In genomic region chr17:47649972-47650524, GRCh38 we compare ENCODE assay signal across 8 cellular contexts. TPM values are rescaled to one million over a fixed set of nuclear protein-coding genes. Genes with fewer than 3 reads are reported as not detected.
DNase-seq lines count a peak whose midpoint lies in the region; ATAC-seq and TF ChIP-seq lines count a peak whose summit lies in the region.

No MANE protein-coding gene starts in this region.

- ATAC-seq in GM21526 (IDR thresholded peaks at IDR 0.05; ENCODE audit: low FRiP score, unreplicated experiment) (peak; percentile 0), HG02938 (IDR thresholded peaks at IDR 0.05; ENCODE audit: unreplicated experiment) (no peak)

- H3K4me3 ChIP-seq in AG04450 (ENCODE audit: low read depth, low read length) (peak overlapping the region; percentile 79), SJCRH30 (peak overlapping the region; percentile 92), colonic mucosa (peak overlapping the region; percentile 71), muscle layer of duodenum (ENCODE audit: low read depth in 1 of 2, low read length in 2 of 2) (peak overlapping the region; percentile 39 to 84)

- H3K27me3 ChIP-seq in AG04450 (ENCODE audit: control insufficient read depth, insufficient read depth, low read length): no peaks in the 10 kb centered on the region
- H3K27me3 ChIP-seq in SJCRH30: no peaks in the 10 kb centered on the region
- H3K27me3 ChIP-seq in colonic mucosa: no peaks in the 10 kb centered on the region
- H3K27me3 ChIP-seq in muscle layer of duodenum (ENCODE audit: low read depth, low read length): no peaks in the 10 kb centered on the region

- DNase-seq in AG04450 (ENCODE audit: low read depth, low spot score) (no peak), SJCRH30 (no peak), colonic mucosa (no peak), HCEC 1CT (no peak), mesenteric fat pad (ENCODE audit: low spot score) (no peak)

- H3K9ac ChIP-seq in colonic mucosa (ENCODE audit: low read depth in 2 of 2, low read length in 2 of 2): peak overlapping the region; percentile 71 to 83

- CTCF ChIA-PET in AG04450 (lab: Charles Lee): interaction anchor here (1.3 to 2.4 kb wide), 4 partner anchors 13 to 34 kb away, joined by 5 to 9 read pairs (median 6); no protein-coding TSS in a partner anchor

- H3K9me3 ChIP-seq in AG04450 (ENCODE audit: control insufficient read depth, insufficient read depth, low read length): no peaks in the 10 kb centered on the region
- H3K9me3 ChIP-seq in SJCRH30 (replicated peaks): no peaks in the 10 kb centered on the region
- H3K9me3 ChIP-seq in colonic mucosa: no peaks in the 10 kb centered on the region
- no peaks in the 10 kb centered on the region for H3K9me3 ChIP-seq in muscle layer of duodenum (ENCODE audit: control insufficient read depth in 1 of 2, low read length in 2 of 2)

- TF ChIP-seq CTCF in AG04450 (IDR thresholded peaks at IDR 0.05; ENCODE audit: low read depth, low read length) (no peak), colonic mucosa (IDR thresholded peaks at IDR 0.05) (no peak)

- H3K36me3 ChIP-seq in SJCRH30: peaks cover 44% of the 10 kb centered on the region
- peaks cover 4% of the 10 kb centered on the region for H3K36me3 ChIP-seq in colonic mucosa
- peaks cover 21 to 27% of the 10 kb centered on the region in 2 donors for H3K36me3 ChIP-seq in muscle layer of duodenum (ENCODE audit: control insufficient read depth in 1 of 2, insufficient read depth in 2 of 2, low read length in 2 of 2)

- H3K27ac ChIP-seq in AG04450 (ENCODE audit: low read depth, low read length): peak overlapping the region; percentile 39
- peak overlapping the region; percentile 70 for H3K27ac ChIP-seq in SJCRH30
- H3K27ac ChIP-seq in colonic mucosa: peak overlapping the region; percentile 82
- no peak overlapping the region for H3K27ac ChIP-seq in muscle layer of duodenum (ENCODE audit: low read length)

- H3K4me1 ChIP-seq in SJCRH30 (peaks cover 17% of the 10 kb centered on the region), colonic mucosa (peaks cover 15% of the 10 kb centered on the region), muscle layer of duodenum (ENCODE audit: control insufficient read depth in 1 of 2, insufficient read depth in 2 of 2, low read length in 2 of 2) (peaks cover 9 to 35% of the 10 kb centered on the region in 2 donors)

- intact Hi-C loops in colonic mucosa (cut with DNase I): no loop called here

- POLR2A ChIA-PET in AG04450 (lab: Yijun Ruan, JAX): interaction anchor here (0.6 to 1.5 kb wide), 4 partner anchors 15 to 34 kb away, joined by 4 to 9 read pairs (median 6); no protein-coding TSS in a partner anchor

RNA-seq across cellular contexts. Expression of gene KPNB1, which starts 0.3 kb away (rescaled TPM):
- 207 and 212 TPM in 2 replicates for polyA plus RNA-seq in AG04450 (2011; rRNA removed)
- polyA minus RNA-seq in AG04450 (2011; rRNA and poly(A)+ RNA removed): 250 and 270 TPM in 2 replicates
- 530 and 537 TPM in 2 replicates for total RNA-seq in SJCRH30 (2014; rRNA removed; shearing (Covaris generic))
- total RNA-seq in colonic mucosa (100 to 1,000 TPM; 247 to 356 TPM), mesenteric fat pad (276 TPM)

RNA-seq across cellular contexts. Expression of gene TBKBP1, which starts 43.9 kb away (rescaled TPM):
- polyA plus RNA-seq in AG04450 (2011; rRNA removed): 4.8 and 5.5 TPM in 2 replicates
- 3.9 and 7.1 TPM in 2 replicates for polyA minus RNA-seq in AG04450 (2011; rRNA and poly(A)+ RNA removed)
- total RNA-seq in SJCRH30 (2014; rRNA removed; shearing (Covaris generic)): 14.4 and 15.6 TPM in 2 replicates
- total RNA-seq in colonic mucosa (1 to 10 TPM; 1.3 to 2.9 TPM), mesenteric fat pad (21.7 TPM)
